Comparison of ENCODE assay signal across 1 cellular context in the genomic region with DNA sequence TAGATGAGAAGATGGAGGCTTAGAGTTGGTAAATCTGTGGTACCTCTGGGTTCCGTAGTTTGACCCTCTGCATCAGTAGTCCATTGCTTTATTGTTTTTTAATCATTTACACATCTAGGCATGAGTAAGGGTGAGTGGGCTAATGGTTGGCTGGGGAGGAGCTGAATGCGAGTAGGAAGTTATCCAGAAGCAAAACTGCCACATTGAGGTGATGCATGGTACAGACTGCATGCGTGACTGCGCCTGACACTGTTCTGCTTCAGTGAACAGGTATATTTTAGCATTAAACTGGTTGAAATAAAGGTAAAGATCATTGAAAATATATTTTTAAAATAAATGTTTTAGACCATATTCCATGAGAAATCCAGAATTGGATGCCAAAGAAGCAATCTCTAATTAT.
A peak's percentile ranks its signal among the peaks of the same experiment; 100 is the strongest.
TF ChIP-seq lines count a peak whose summit lies in the region.

No MANE protein-coding gene starts in this region.

TF ChIP-seq in GM12878, 131 proteins besides CTCF, POLR2A, EP300 and RAD21:
- TF ChIP-seq ETV6 (conservative IDR thresholded peaks at IDR 0.05 in 1 of 2, IDR thresholded peaks at IDR 0.05 in 1 of 2; ENCODE audit: borderline replicate concordance in 1 of 2, low read depth in 1 of 2) (no peak), SREBF2 (IDR thresholded peaks at IDR 0.05; ENCODE audit: low read length) (no peak), PAX8 (IDR thresholded peaks at IDR 0.05) (peak; percentile 94; the same call in 1 of the 2 replicates), ATF7 (IDR thresholded peaks at IDR 0.05; ENCODE audit: low read depth) (no peak), IKZF2 (IDR thresholded peaks at IDR 0.05) (no peak), BHLHE40 (IDR thresholded peaks at IDR 0.05; ENCODE audit: borderline replicate concordance in 1 of 2, low read depth in 2 of 2, low read length in 1 of 2) (0 out of 4 replicates have a peak, but pooled peaks of 1 of the 2 experiments have one; percentile 11), POLR2AphosphoS5 (IDR thresholded peaks at IDR 0.05; ENCODE audit: low read length) (no peak)
- TF ChIP-seq, protein P1, sequence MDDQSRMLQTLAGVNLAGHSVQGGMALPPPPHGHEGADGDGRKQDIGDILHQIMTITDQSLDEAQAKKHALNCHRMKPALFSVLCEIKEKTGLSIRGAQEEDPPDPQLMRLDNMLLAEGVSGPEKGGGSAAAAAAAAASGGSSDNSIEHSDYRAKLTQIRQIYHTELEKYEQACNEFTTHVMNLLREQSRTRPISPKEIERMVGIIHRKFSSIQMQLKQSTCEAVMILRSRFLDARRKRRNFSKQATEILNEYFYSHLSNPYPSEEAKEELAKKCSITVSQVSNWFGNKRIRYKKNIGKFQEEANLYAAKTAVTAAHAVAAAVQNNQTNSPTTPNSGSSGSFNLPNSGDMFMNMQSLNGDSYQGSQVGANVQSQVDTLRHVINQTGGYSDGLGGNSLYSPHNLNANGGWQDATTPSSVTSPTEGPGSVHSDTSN (IDR thresholded peaks at IDR 0.05; ENCODE audit: insufficient replicate concordance, low read depth, low read length), result no peak
- TF ChIP-seq, protein P2, sequence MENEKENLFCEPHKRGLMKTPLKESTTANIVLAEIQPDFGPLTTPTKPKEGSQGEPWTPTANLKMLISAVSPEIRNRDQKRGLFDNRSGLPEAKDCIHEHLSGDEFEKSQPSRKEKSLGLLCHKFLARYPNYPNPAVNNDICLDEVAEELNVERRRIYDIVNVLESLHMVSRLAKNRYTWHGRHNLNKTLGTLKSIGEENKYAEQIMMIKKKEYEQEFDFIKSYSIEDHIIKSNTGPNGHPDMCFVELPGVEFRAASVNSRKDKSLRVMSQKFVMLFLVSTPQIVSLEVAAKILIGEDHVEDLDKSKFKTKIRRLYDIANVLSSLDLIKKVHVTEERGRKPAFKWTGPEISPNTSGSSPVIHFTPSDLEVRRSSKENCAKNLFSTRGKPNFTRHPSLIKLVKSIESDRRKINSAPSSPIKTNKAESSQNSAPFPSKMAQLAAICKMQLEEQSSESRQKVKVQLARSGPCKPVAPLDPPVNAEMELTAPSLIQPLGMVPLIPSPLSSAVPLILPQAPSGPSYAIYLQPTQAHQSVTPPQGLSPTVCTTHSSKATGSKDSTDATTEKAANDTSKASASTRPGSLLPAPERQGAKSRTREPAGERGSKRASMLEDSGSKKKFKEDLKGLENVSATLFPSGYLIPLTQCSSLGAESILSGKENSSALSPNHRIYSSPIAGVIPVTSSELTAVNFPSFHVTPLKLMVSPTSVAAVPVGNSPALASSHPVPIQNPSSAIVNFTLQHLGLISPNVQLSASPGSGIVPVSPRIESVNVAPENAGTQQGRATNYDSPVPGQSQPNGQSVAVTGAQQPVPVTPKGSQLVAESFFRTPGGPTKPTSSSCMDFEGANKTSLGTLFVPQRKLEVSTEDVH (IDR thresholded peaks at IDR 0.05; ENCODE audit: low read depth, partially characterized antibody), result no peak
